ENCODE assay signal across 8 cellular contexts in the genomic region with DNA sequence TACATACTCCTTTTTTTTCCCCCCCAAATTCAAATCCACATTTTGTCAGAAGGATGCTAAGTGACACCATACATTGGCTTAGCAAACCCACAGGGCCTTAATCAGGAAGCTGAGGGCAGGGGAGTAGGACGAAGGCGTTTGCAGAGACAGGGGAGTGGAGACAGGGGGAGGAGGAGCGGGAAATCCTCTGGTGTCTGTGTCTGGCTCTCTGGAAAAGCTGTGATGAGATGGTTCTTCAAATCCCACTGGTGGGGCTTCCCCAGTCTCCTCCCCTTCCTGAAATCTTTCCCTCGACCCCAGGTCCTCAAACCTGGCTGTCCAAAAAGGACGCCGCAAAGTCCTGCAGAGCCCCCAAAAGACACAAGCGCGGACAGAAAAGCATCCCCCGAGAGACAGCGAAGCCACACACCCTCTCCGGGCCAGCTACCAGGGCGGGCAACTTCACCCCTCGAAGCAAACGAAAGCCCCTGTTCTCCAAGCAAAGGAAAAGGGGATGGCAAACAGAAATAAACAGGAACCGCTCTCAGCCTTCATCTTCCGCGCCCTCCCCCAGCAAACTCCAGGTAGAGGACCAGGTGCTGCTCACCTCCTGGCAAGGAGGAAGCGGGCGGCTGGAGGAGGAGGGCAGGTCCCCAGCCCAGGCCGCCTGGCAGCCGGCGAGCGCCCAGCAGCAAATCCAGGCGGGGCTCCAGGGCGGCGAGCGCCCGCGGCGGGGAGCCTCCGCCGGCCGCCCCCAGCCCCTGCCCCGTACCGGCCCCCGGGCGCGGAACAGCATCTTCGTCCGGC. TPM values are rescaled to one million over a fixed set of nuclear protein-coding genes. Genes with fewer than 3 reads are reported as not detected.
A peak's percentile ranks its signal among the peaks of the same experiment; 100 is the strongest.
DNase-seq lines count a peak whose midpoint lies in the region; ATAC-seq and TF ChIP-seq lines count a peak whose summit lies in the region.

No MANE protein-coding gene starts in this region.

- DNase-seq in cardiac muscle cell (ENCODE audit: low read depth in 1 of 2, low spot score in 1 of 2) (peak; percentile 4 to 32), Right ventricle myocardium superior (no peak), NCI-H345 (lab: John Stamatoyannopoulos, UW) (peak; percentile 24), right atrium auricular region (ENCODE audit: low spot score) (no peak), progenitor cell of endocrine pancreas (ENCODE audit: low spot score, unreplicated experiment) (no peak)
- DNase-seq in activated CD8-positive, alpha-beta memory T cell treated with anti-CD3 and anti-CD28 coated beads, Interleukin-2, amount 50 U/mL, for 4 hours = no peak

- H3K27ac ChIP-seq in cardiac muscle cell (peak overlapping the region; percentile 1), right atrium auricular region (peak overlapping the region; percentile 69 to 71)

- ATAC-seq in Right ventricle myocardium superior (ENCODE audit: poor library complexity) (no peak), HG02798 (IDR thresholded peaks at IDR 0.05; ENCODE audit: poor library complexity, unreplicated experiment) (peak; percentile 49)

- peaks cover 13% of the 10 kb centered on the region for H3K4me1 Mint-ChIP-seq in activated naive CD4-positive, alpha-beta T cell treated with anti-CD3 and anti-CD28 coated beads, Interleukin-2, amount 50 U/mL, for 24 hours
- peaks cover 4% of the 10 kb centered on the region for H3K4me1 Mint-ChIP-seq in progenitor cell of endocrine pancreas (ENCODE audit: low read depth)

- no peaks in the 10 kb centered on the region for H3K36me3 Mint-ChIP-seq in activated naive CD4-positive, alpha-beta T cell treated with anti-CD3 and anti-CD28 coated beads, Interleukin-2, amount 50 U/mL, for 24 hours
- no peaks in the 10 kb centered on the region for H3K36me3 Mint-ChIP-seq in progenitor cell of endocrine pancreas (ENCODE audit: insufficient read depth)

- no peak for TF ChIP-seq CTCF in cardiac muscle cell (IDR thresholded peaks at IDR 0.05; ENCODE audit: low read depth, low read length)
- no peak for TF ChIP-seq CTCF in right atrium auricular region (IDR thresholded peaks at IDR 0.05)
- no peak for TF ChIP-seq CTCF in progenitor cell of endocrine pancreas (IDR thresholded peaks at IDR 0.05; ENCODE audit: unreplicated experiment)

- H3K36me3 ChIP-seq in cardiac muscle cell (no peaks in the 10 kb centered on the region), right atrium auricular region (no peaks in the 10 kb centered on the region)

- peak overlapping the region; percentile 90 for H3K4me3 ChIP-seq in cardiac muscle cell
- peak overlapping the region; percentile 67 to 73 for H3K4me3 ChIP-seq in right atrium auricular region

- intact Hi-C loops in Right ventricle myocardium superior (cut with DNase I) = loop anchor here (10.0 kb wide), 1 partner anchor 124 kb away; no protein-coding TSS in a partner anchor

- H3K4me1 ChIP-seq in cardiac muscle cell (ENCODE audit: low read depth) (peaks cover 4% of the 10 kb centered on the region), right atrium auricular region (peaks cover 0 to 19% of the 10 kb centered on the region in 2 donors)

- H3K9me3 ChIP-seq in cardiac muscle cell (ENCODE audit: low read depth) (no peaks in the 10 kb centered on the region), right atrium auricular region (no peaks in the 10 kb centered on the region)

- no peak overlapping the region for H3K27ac Mint-ChIP-seq in activated naive CD4-positive, alpha-beta T cell treated with anti-CD3 and anti-CD28 coated beads, Interleukin-2, amount 50 U/mL, for 24 hours
- H3K27ac Mint-ChIP-seq in progenitor cell of endocrine pancreas = no peak overlapping the region

- H3K9me3 Mint-ChIP-seq in activated naive CD4-positive, alpha-beta T cell treated with anti-CD3 and anti-CD28 coated beads, Interleukin-2, amount 50 U/mL, for 24 hours = no peaks in the 10 kb centered on the region
- no peaks in the 10 kb centered on the region for H3K9me3 Mint-ChIP-seq in progenitor cell of endocrine pancreas (ENCODE audit: low read depth)

- peaks cover 7% of the 10 kb centered on the region for H3K27me3 Mint-ChIP-seq in activated naive CD4-positive, alpha-beta T cell treated with anti-CD3 and anti-CD28 coated beads, Interleukin-2, amount 50 U/mL, for 24 hours
- H3K27me3 Mint-ChIP-seq in progenitor cell of endocrine pancreas = peaks cover 18% of the 10 kb centered on the region

- H3K4me3 Mint-ChIP-seq in activated naive CD4-positive, alpha-beta T cell treated with anti-CD3 and anti-CD28 coated beads, Interleukin-2, amount 50 U/mL, for 24 hours = peak overlapping the region; percentile 75
- H3K4me3 Mint-ChIP-seq in progenitor cell of endocrine pancreas (ENCODE audit: low read depth) = peak overlapping the region; percentile 76

- H3K27me3 ChIP-seq in cardiac muscle cell (no peaks in the 10 kb centered on the region), right atrium auricular region (no peaks in the 10 kb centered on the region)

RNA-seq across cellular contexts. Expression of a gene that starts 0.5 kb away (rescaled TPM):
- 35.8 and 39.1 TPM in 2 replicates for total RNA-seq in cardiac muscle cell
- 50.6 and 70.7 TPM in 2 replicates for polyA plus RNA-seq in cardiac muscle cell
- 3.6 TPM for total RNA-seq in Right ventricle myocardium superior
- total RNA-seq in right atrium auricular region = 1 to 10 TPM; 4.0 to 9.1 TPM
- 59.4 and 62.8 TPM in 2 replicates for total RNA-seq in progenitor cell of endocrine pancreas

Comparison
In these comparisons a context has a peak if more than half of its experiments do, and no peak if none do; other contexts are left out.
1. DNase-seq: peak in cardiac muscle cell (2 of 2) and NCI-H345 (single experiment); none in Right ventricle myocardium superior (single experiment), right atrium auricular region (single experiment), progenitor cell of endocrine pancreas (single experiment) and activated CD8-positive, alpha-beta memory T cell treated with anti-CD3 and anti-CD28 coated beads, Interleukin-2, amount 50 U/mL, for 4 hours (single experiment).